1 cellular context compared by ENCODE assay signal in the genomic region with DNA sequence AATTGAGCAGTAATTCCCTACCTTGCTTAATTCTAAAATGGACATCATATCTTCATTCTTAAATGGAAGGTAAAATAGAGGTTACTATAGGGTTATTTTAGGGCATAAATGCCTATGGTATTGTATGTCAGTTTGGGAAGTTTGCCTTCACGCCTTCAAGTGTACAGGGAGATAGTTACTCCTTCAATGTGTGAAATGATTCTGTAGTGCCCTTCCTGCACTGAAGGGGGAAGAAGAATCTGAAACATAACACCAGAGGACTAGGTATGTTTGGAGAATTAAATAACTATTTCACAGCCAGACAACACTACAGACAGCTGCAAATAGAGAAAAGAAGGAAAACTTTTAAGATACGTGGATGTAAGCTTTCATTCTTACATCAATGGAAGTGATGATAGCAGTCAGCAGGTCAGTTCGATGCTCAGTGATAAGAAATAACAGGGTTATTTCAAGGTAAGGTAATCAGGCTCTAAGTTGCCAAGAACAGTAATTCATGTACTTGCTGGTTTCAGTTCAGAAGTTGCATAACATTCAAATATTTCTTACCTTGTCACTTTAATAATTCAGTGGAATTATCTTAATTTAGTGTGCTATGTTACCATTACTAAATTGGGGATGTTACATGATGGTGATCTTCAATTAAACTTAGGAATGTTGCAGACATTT.
A peak's percentile ranks its signal among the peaks of the same experiment; 100 is the strongest.
TF ChIP-seq lines count a peak whose summit lies in the region.

No MANE protein-coding gene starts in this region.

TF ChIP-seq in HepG2, 621 proteins besides CTCF, POLR2A, EP300 and RAD21:
- TF ChIP-seq ZNF766 (CRISPR knock-in tag; IDR thresholded peaks at IDR 0.05; ENCODE audit: borderline replicate concordance) (no peak), ZNF652 (CRISPR knock-in tag; IDR thresholded peaks at IDR 0.05; ENCODE audit: borderline replicate concordance, low read depth) (0 out of 2 replicates have a peak, but pooled peaks have one; percentile 31)
TF ChIP-seq in HepG2: peak in this region for 1.
